Comparison of ENCODE assay signal across 1 cellular context in the genomic region with DNA sequence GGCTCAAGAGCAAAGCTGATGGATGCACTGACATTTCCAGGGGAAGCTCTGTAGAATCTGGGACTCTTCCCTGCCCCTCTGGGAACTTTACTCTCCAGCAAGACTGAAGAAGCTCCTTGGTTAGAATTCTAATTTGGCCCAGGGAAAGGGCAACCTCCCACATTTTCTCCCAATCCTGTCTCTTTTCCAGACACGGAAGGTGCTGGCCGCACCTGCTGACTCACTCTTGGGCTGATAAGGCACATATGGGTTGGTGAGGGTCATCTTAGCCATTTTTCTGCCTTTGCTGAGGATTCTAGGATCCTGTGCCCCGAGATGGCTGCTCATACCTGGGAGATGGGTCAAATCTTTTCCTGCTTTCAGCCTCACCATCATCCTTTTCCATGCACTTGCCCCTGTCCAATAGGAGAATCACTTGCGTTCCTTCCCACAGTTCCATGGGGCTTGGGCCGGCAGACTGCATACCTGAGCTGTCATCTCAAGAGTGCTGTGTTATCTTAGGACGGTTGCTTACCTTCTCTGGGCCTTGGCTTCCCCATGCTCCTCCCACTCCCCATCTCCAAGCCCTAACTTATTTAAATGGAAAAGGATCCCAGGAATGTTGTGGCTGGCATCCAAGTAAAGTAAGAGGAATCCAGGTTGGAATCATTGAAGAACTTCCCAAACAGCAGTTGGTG.
A peak's percentile ranks its signal among the peaks of the same experiment; 100 is the strongest.
TF ChIP-seq lines count a peak whose summit lies in the region.

No MANE protein-coding gene starts in this region.

TF ChIP-seq in HepG2, 621 proteins besides CTCF, POLR2A, EP300 and RAD21 (continues in another document):
- peak; percentile 31 for TF ChIP-seq TEAD3 (CRISPR knock-in tag; optimal IDR thresholded peaks at IDR 0.05; ENCODE audit: borderline replicate concordance)
- TF ChIP-seq REXO4 (CRISPR knock-in tag; IDR thresholded peaks at IDR 0.05; ENCODE audit: borderline replicate concordance): no peak
- TF ChIP-seq HDAC2 (CRISPR knock-in tag; IDR thresholded peaks at IDR 0.05): no peak
- no peak for TF ChIP-seq MED13 (CRISPR knock-in tag; IDR thresholded peaks at IDR 0.05)
- TF ChIP-seq, protein P1, sequence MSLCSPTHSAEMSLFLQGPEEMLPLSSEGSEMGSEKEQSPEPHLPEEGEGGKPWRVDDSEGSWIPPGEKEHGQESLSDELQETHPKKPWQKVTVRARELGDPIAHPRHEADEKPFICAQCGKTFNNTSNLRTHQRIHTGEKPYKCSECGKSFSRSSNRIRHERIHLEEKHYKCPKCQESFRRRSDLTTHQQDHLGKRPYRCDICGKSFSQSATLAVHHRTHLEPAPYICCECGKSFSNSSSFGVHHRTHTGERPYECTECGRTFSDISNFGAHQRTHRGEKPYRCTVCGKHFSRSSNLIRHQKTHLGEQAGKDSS (CRISPR knock-in tag; IDR thresholded peaks at IDR 0.05; ENCODE audit: borderline replicate concordance, low read depth): no peak
- TF ChIP-seq ZNF768 (CRISPR knock-in tag; IDR thresholded peaks at IDR 0.05): peak; percentile 98
- TF ChIP-seq MED1 (CRISPR knock-in tag; IDR thresholded peaks at IDR 0.05): no peak
- TF ChIP-seq, protein P2, sequence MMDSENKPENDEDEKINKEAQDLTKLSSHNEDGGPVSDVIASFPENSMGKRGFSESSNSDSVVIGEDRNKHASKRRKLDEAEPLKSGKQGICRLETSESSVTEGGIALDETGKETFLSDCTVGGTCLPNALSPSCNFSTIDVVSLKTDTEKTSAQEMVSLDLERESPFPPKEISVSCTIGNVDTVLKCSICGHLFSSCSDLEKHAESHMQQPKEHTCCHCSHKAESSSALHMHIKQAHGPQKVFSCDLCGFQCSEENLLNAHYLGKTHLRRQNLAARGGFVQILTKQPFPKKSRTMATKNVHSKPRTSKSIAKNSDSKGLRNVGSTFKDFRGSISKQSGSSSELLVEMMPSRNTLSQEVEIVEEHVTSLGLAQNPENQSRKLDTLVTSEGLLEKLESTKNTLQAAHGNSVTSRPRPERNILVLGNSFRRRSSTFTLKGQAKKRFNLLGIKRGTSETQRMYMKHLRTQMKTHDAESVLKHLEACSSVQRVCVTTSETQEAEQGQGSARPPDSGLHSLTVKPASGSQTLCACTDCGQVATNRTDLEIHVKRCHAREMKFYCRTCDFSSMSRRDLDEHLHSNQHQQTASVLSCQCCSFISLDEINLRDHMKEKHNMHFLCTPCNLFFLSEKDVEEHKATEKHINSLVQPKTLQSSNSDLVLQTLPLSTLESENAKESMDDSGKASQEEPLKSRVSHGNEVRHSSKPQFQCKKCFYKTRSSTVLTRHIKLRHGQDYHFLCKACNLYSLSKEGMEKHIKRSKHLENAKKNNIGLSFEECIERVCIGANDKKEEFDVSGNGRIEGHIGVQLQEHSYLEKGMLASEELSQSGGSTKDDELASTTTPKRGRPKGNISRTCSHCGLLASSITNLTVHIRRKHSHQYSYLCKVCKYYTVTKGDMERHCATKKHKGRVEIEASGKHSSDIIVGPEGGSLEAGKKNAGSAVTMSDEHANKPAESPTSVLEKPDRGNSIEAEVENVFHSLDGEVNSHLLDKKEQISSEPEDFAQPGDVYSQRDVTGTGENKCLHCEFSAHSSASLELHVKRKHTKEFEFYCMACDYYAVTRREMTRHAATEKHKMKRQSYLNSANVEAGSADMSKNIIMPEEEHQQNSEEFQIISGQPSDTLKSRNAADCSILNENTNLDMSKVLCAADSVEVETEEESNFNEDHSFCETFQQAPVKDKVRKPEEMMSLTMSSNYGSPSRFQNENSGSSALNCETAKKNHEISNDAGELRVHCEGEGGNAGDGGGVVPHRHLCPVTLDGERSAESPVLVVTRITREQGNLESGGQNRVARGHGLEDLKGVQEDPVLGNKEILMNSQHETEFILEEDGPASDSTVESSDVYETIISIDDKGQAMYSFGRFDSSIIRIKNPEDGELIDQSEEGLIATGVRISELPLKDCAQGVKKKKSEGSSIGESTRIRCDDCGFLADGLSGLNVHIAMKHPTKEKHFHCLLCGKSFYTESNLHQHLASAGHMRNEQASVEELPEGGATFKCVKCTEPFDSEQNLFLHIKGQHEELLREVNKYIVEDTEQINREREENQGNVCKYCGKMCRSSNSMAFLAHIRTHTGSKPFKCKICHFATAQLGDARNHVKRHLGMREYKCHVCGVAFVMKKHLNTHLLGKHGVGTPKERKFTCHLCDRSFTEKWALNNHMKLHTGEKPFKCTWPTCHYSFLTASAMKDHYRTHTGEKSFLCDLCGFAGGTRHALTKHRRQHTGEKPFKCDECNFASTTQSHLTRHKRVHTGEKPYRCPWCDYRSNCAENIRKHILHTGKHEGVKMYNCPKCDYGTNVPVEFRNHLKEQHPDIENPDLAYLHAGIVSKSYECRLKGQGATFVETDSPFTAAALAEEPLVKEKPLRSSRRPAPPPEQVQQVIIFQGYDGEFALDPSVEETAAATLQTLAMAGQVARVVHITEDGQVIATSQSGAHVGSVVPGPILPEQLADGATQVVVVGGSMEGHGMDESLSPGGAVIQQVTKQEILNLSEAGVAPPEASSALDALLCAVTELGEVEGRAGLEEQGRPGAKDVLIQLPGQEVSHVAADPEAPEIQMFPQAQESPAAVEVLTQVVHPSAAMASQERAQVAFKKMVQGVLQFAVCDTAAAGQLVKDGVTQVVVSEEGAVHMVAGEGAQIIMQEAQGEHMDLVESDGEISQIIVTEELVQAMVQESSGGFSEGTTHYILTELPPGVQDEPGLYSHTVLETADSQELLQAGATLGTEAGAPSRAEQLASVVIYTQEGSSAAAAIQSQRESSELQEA (CRISPR knock-in tag; IDR thresholded peaks at IDR 0.05; ENCODE audit: not compliant biosample characterization): no peak
- TF ChIP-seq, protein P3, sequence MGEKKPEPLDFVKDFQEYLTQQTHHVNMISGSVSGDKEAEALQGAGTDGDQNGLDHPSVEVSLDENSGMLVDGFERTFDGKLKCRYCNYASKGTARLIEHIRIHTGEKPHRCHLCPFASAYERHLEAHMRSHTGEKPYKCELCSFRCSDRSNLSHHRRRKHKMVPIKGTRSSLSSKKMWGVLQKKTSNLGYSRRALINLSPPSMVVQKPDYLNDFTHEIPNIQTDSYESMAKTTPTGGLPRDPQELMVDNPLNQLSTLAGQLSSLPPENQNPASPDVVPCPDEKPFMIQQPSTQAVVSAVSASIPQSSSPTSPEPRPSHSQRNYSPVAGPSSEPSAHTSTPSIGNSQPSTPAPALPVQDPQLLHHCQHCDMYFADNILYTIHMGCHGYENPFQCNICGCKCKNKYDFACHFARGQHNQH (CRISPR knock-in tag; IDR thresholded peaks at IDR 0.05): no peak
- TF ChIP-seq, protein P4, sequence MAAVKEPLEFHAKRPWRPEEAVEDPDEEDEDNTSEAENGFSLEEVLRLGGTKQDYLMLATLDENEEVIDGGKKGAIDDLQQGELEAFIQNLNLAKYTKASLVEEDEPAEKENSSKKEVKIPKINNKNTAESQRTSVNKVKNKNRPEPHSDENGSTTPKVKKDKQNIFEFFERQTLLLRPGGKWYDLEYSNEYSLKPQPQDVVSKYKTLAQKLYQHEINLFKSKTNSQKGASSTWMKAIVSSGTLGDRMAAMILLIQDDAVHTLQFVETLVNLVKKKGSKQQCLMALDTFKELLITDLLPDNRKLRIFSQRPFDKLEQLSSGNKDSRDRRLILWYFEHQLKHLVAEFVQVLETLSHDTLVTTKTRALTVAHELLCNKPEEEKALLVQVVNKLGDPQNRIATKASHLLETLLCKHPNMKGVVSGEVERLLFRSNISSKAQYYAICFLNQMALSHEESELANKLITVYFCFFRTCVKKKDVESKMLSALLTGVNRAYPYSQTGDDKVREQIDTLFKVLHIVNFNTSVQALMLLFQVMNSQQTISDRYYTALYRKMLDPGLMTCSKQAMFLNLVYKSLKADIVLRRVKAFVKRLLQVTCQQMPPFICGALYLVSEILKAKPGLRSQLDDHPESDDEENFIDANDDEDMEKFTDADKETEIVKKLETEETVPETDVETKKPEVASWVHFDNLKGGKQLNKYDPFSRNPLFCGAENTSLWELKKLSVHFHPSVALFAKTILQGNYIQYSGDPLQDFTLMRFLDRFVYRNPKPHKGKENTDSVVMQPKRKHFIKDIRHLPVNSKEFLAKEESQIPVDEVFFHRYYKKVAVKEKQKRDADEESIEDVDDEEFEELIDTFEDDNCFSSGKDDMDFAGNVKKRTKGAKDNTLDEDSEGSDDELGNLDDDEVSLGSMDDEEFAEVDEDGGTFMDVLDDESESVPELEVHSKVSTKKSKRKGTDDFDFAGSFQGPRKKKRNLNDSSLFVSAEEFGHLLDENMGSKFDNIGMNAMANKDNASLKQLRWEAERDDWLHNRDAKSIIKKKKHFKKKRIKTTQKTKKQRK (IDR thresholded peaks at IDR 0.05; ENCODE audit: low read length): no peak
- no peak for TF ChIP-seq HES4 (CRISPR knock-in tag; IDR thresholded peaks at IDR 0.05; ENCODE audit: borderline replicate concordance)
- no peak for TF ChIP-seq KMT2B (CRISPR knock-in tag; IDR thresholded peaks at IDR 0.05)
- no peak for TF ChIP-seq TAF15 (IDR thresholded peaks at IDR 0.05; ENCODE audit: low read depth, low read length, poor library complexity, severe bottlenecking)
- no peak for TF ChIP-seq NFKBIZ (CRISPR knock-in tag; IDR thresholded peaks at IDR 0.05)
- TF ChIP-seq, protein P5, sequence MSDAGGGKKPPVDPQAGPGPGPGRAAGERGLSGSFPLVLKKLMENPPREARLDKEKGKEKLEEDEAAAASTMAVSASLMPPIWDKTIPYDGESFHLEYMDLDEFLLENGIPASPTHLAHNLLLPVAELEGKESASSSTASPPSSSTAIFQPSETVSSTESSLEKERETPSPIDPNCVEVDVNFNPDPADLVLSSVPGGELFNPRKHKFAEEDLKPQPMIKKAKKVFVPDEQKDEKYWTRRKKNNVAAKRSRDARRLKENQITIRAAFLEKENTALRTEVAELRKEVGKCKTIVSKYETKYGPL (CRISPR knock-in tag; IDR thresholded peaks at IDR 0.05): no peak
- no peak for TF ChIP-seq ZNF34 (CRISPR knock-in tag; IDR thresholded peaks at IDR 0.05; ENCODE audit: borderline replicate concordance)
- TF ChIP-seq, protein P6, sequence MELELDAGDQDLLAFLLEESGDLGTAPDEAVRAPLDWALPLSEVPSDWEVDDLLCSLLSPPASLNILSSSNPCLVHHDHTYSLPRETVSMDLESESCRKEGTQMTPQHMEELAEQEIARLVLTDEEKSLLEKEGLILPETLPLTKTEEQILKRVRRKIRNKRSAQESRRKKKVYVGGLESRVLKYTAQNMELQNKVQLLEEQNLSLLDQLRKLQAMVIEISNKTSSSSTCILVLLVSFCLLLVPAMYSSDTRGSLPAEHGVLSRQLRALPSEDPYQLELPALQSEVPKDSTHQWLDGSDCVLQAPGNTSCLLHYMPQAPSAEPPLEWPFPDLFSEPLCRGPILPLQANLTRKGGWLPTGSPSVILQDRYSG (CRISPR knock-in tag; IDR thresholded peaks at IDR 0.05): no peak
- TF ChIP-seq HDAC6 (IDR thresholded peaks at IDR 0.05; ENCODE audit: low read depth, low read length): no peak
- TF ChIP-seq KLF9 (CRISPR knock-in tag; IDR thresholded peaks at IDR 0.05; ENCODE audit: low read depth): no peak
- TF ChIP-seq ZNF629 (CRISPR knock-in tag; conservative IDR thresholded peaks at IDR 0.05): no peak
- TF ChIP-seq, protein P7, sequence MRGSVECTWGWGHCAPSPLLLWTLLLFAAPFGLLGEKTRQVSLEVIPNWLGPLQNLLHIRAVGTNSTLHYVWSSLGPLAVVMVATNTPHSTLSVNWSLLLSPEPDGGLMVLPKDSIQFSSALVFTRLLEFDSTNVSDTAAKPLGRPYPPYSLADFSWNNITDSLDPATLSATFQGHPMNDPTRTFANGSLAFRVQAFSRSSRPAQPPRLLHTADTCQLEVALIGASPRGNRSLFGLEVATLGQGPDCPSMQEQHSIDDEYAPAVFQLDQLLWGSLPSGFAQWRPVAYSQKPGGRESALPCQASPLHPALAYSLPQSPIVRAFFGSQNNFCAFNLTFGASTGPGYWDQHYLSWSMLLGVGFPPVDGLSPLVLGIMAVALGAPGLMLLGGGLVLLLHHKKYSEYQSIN (CRISPR knock-in tag; IDR thresholded peaks at IDR 0.05; ENCODE audit: borderline replicate concordance): no peak
- TF ChIP-seq, protein P8, sequence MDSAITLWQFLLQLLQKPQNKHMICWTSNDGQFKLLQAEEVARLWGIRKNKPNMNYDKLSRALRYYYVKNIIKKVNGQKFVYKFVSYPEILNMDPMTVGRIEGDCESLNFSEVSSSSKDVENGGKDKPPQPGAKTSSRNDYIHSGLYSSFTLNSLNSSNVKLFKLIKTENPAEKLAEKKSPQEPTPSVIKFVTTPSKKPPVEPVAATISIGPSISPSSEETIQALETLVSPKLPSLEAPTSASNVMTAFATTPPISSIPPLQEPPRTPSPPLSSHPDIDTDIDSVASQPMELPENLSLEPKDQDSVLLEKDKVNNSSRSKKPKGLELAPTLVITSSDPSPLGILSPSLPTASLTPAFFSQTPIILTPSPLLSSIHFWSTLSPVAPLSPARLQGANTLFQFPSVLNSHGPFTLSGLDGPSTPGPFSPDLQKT (CRISPR knock-in tag; IDR thresholded peaks at IDR 0.05; ENCODE audit: borderline replicate concordance): no peak
- TF ChIP-seq, protein P9, sequence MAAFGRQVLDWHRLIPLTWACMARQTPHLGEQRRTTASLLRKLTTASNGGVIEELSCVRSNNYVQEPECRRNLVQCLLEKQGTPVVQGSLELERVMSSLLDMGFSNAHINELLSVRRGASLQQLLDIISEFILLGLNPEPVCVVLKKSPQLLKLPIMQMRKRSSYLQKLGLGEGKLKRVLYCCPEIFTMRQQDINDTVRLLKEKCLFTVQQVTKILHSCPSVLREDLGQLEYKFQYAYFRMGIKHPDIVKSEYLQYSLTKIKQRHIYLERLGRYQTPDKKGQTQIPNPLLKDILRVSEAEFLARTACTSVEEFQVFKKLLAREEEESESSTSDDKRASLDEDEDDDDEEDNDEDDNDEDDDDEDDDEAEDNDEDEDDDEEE (CRISPR knock-in tag; IDR thresholded peaks at IDR 0.05): no peak
- no peak for TF ChIP-seq ZFP1 (CRISPR knock-in tag; IDR thresholded peaks at IDR 0.05)
- no peak for TF ChIP-seq HHEX (CRISPR knock-in tag; IDR thresholded peaks at IDR 0.05)
- peak; percentile 26; the same call in 1 of the 2 replicates for TF ChIP-seq KDM1A (CRISPR knock-in tag; IDR thresholded peaks at IDR 0.05)
- no peak for TF ChIP-seq RELA (CRISPR knock-in tag; IDR thresholded peaks at IDR 0.05)
- TF ChIP-seq, protein P10, sequence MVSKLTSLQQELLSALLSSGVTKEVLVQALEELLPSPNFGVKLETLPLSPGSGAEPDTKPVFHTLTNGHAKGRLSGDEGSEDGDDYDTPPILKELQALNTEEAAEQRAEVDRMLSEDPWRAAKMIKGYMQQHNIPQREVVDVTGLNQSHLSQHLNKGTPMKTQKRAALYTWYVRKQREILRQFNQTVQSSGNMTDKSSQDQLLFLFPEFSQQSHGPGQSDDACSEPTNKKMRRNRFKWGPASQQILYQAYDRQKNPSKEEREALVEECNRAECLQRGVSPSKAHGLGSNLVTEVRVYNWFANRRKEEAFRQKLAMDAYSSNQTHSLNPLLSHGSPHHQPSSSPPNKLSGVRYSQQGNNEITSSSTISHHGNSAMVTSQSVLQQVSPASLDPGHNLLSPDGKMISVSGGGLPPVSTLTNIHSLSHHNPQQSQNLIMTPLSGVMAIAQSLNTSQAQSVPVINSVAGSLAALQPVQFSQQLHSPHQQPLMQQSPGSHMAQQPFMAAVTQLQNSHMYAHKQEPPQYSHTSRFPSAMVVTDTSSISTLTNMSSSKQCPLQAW (CRISPR knock-in tag; IDR thresholded peaks at IDR 0.05): 0 out of 2 replicates have a peak, but pooled peaks have one; percentile 12
- TF ChIP-seq RBFOX2 (IDR thresholded peaks at IDR 0.05; ENCODE audit: low read depth, low read length): 0 out of 2 replicates have a peak, but pooled peaks have one; percentile 0
- no peak for TF ChIP-seq NRL (CRISPR knock-in tag; IDR thresholded peaks at IDR 0.05; ENCODE audit: borderline replicate concordance)
- TF ChIP-seq FOSL2 (CRISPR knock-in tag; IDR thresholded peaks at IDR 0.05): peak; percentile 42
- no peak for TF ChIP-seq ZNF792 (CRISPR knock-in tag; IDR thresholded peaks at IDR 0.05)
- TF ChIP-seq ZMYM3 (CRISPR knock-in tag; IDR thresholded peaks at IDR 0.05): peak; percentile 71; the same call in 1 of the 2 replicates
- TF ChIP-seq KLF12 (CRISPR knock-in tag; IDR thresholded peaks at IDR 0.05; ENCODE audit: borderline replicate concordance): no peak
- TF ChIP-seq PAF1 (CRISPR knock-in tag; IDR thresholded peaks at IDR 0.05): no peak
